20 cellular contexts compared by ENCODE assay signal in the genomic region with DNA sequence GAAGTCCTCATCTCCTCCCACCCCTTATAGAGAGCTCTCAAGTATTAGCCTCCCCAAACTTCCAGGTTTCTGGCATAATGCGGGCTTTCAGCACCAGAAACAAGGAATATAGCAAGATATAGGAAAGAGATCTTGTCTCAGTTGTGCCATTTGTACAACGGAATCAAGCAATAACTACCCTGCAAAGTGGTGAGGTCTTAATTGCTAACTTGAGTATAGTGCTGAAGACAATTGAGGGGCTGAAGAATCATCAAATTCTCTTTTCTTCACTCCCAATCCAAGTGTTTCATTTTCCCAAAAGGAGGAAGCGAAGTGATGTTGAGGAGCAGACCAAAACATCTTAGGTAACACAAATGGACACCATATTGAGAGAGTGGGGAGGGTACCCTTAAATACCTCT. TPM values are rescaled to one million over a fixed set of nuclear protein-coding genes. Genes with fewer than 3 reads are reported as not detected.
A peak's percentile ranks its signal among the peaks of the same experiment; 100 is the strongest.
DNase-seq lines count a peak whose midpoint lies in the region; ATAC-seq, FAIRE-seq and TF ChIP-seq lines count a peak whose summit lies in the region.
"Had no signal": no experiment of that assay in that cellular context is flagged by ENCODE, and none has a peak within 500 bp of the region (broad histone marks: within the 10 kb centered on the region; RNA-seq: fewer than 3 reads in every experiment).

No MANE protein-coding gene starts in this region.

- H3K23ac ChIP-seq in trophoblast cell (ENCODE audit: low read length) = no peak overlapping the region

- H3K4me2 ChIP-seq in A549 (no peak overlapping the region), trophoblast cell (ENCODE audit: low read length) (no peak overlapping the region)

- H2BK12ac ChIP-seq in trophoblast cell (ENCODE audit: low read length) = no peak overlapping the region

- H4K8ac ChIP-seq in trophoblast cell (ENCODE audit: low read depth, low read length) = no peak overlapping the region

- POLR2A ChIA-PET in A549 (lab: Yijun Ruan, JAX) = no interaction called here
- POLR2A ChIA-PET in naive thymus-derived CD4-positive, alpha-beta T cell (lab: Charles Lee) = no interaction called here

- FAIRE-seq in A549 (lab: Jason Lieb, UNC) = no peak
- FAIRE-seq: GM12878, GM18507, HepG2, HTR-8/SVneo had no signal

- H3K27ac ChIP-seq in A549 (no peak overlapping the region), SK-N-MC (0 out of 2 replicates have a peak overlapping the region, but pooled peaks have one; percentile 80), trophoblast cell (ENCODE audit: low read depth, low read length) (peak overlapping the region; percentile 10), upper lobe of left lung (no peak overlapping the region)
- H3K27ac ChIP-seq in naive thymus-derived CD4-positive, alpha-beta T cell (ENCODE audit: low read depth, low read length) = no peak overlapping the region
- H3K27ac ChIP-seq: GM23248 had no signal

- H2AK5ac ChIP-seq in trophoblast cell (ENCODE audit: low read length) = no peak overlapping the region

- no peak overlapping the region for H3K4me3 ChIP-seq in A549
- no peak overlapping the region; the same call in 1 of the 2 replicates for H3K4me3 ChIP-seq in SK-N-MC
- H3K4me3 ChIP-seq in naive thymus-derived CD4-positive, alpha-beta T cell (ENCODE audit: low read length) = no peak overlapping the region
- H3K4me3 ChIP-seq in trophoblast cell (ENCODE audit: low read depth, low read length) = no peak overlapping the region
- H3K4me3 ChIP-seq in upper lobe of left lung = no peak overlapping the region
- H3K4me3 ChIP-seq: GM12878, GM23248 had no signal

- no peak for ATAC-seq in A549
- no peak for ATAC-seq in naive thymus-derived CD4-positive, alpha-beta T cell
- no peak for ATAC-seq in GM18520 (IDR thresholded peaks at IDR 0.05; ENCODE audit: unreplicated experiment)
- no peak for ATAC-seq in upper lobe of left lung (ENCODE audit: low FRiP score in 2 of 2)
- ATAC-seq in SK-N-SH treated with all-trans-retinoic acid at 6 μM for 48 hours = no peak
- ATAC-seq: HepG2 had no signal

- H3K79me1 ChIP-seq in trophoblast cell (ENCODE audit: low read length) = peaks cover 4% of the 10 kb centered on the region

- H3K79me2 ChIP-seq in trophoblast cell (ENCODE audit: control insufficient read depth, insufficient read depth, low read length, poor library complexity) = no peaks in the 10 kb centered on the region

- H3K27me3 ChIP-seq in naive thymus-derived CD4-positive, alpha-beta T cell (ENCODE audit: control insufficient read depth in 2 of 2, insufficient read depth in 2 of 2, low read length in 2 of 2) = no peaks in the 10 kb centered on the region
- no peaks in the 10 kb centered on the region for H3K27me3 ChIP-seq in trophoblast cell (ENCODE audit: insufficient read depth, low read length)
- H3K27me3 ChIP-seq in upper lobe of left lung = no peaks in the 10 kb centered on the region

- no peak overlapping the region for H2AFZ ChIP-seq in trophoblast cell (ENCODE audit: insufficient read depth, low read length, poor library complexity)
- H2AFZ ChIP-seq: GM23248 had no signal

- intact Hi-C loops in naive thymus-derived CD4-positive, alpha-beta T cell (cut with micrococcal nuclease) = no loop called here

- peaks cover 0 to 16% (median 5%) of the 10 kb centered on the region in 5 donors for H3K27me3 Mint-ChIP-seq in naive thymus-derived CD4-positive, alpha-beta T cell
- H3K27me3 Mint-ChIP-seq: CD4-positive, alpha-beta T cell had no signal

- peaks cover 0 to 9% (median 6%) of the 10 kb centered on the region in 5 donors for H3K36me3 Mint-ChIP-seq in naive thymus-derived CD4-positive, alpha-beta T cell

- H3K4me1 ChIP-seq in A549 (no peaks in the 10 kb centered on the region), trophoblast cell (ENCODE audit: control insufficient read depth in 1 of 2, insufficient read depth in 2 of 2, low read length in 2 of 2) (peaks cover 1 to 8% of the 10 kb centered on the region in 2 experiments), upper lobe of left lung (no peaks in the 10 kb centered on the region)
- peaks cover 0 to 8% of the 10 kb centered on the region in 2 donors for H3K4me1 ChIP-seq in naive thymus-derived CD4-positive, alpha-beta T cell (ENCODE audit: control insufficient read depth in 2 of 2, insufficient read depth in 2 of 2, low read length in 2 of 2)

- no peak overlapping the region for H4K12ac ChIP-seq in trophoblast cell (ENCODE audit: low read depth, low read length)

- TF ChIP-seq CTCF in A549 (IDR thresholded peaks at IDR 0.05) (no peak), upper lobe of left lung (IDR thresholded peaks at IDR 0.05) (no peak)

- TF ChIP-seq POLR2A in A549 (IDR thresholded peaks at IDR 0.05; ENCODE audit: low read length) (no peak), upper lobe of left lung (IDR thresholded peaks at IDR 0.05) (no peak)

- peaks cover 2 to 18% (median 7%) of the 10 kb centered on the region in 11 donors for H3K9me3 Mint-ChIP-seq in naive thymus-derived CD4-positive, alpha-beta T cell

- peaks cover 0 to 33% (median 15%) of the 10 kb centered on the region in 7 donors for H3K4me1 Mint-ChIP-seq in naive thymus-derived CD4-positive, alpha-beta T cell

- no peak overlapping the region for H3K18ac ChIP-seq in trophoblast cell (ENCODE audit: low read length)

- WGBS in A549 (ENCODE audit: missing lambda C conversion rate) = 14% methylated on average over 3 of the region's 3 CpGs
- no CpG with 5 or more reads among the region's 3 CpGs for WGBS in trophoblast cell (ENCODE audit: extremely low coverage, insufficient coverage, insufficient read length)
- 81 to 91% methylated on average over 3 of the region's 3 CpGs for WGBS in upper lobe of left lung, 2 donors

- H2BK5ac ChIP-seq in trophoblast cell (ENCODE audit: low read depth, low read length, poor library complexity) = no peak overlapping the region

- H2BK120ac ChIP-seq in trophoblast cell (ENCODE audit: insufficient read depth, low read length, poor library complexity) = no peak overlapping the region

- DNase-seq in A549 (ENCODE audit: low read depth in 1 of 2, low spot score in 1 of 2) (no peak), SK-N-MC (ENCODE audit: low read depth, low spot score) (no peak), trophoblast cell (no peak), upper lobe of left lung (no peak)
- no peak for DNase-seq in naive thymus-derived CD4-positive, alpha-beta T cell
- DNase-seq: 8988T; ACHN; C1 segment of cervical spinal cord; Calu3; CD4-positive, alpha-beta T cell; DMS 273 treated with DMSO at 0.1 percent for 48 hours; GM23248; H9 had no signal

- no peak overlapping the region for H3K9ac ChIP-seq in SK-N-MC (ENCODE audit: insufficient read length)
- H3K9ac ChIP-seq in trophoblast cell (ENCODE audit: low read length) = no peak overlapping the region
- H3K9ac ChIP-seq: GM23248 had no signal

- peak overlapping the region in 7 of 9 donors; percentile 19 to 77 (median 39) for H3K27ac Mint-ChIP-seq in naive thymus-derived CD4-positive, alpha-beta T cell
- H3K27ac Mint-ChIP-seq: CD4-positive, alpha-beta T cell; H9 had no signal

- TF ChIP-seq EP300 in A549 (IDR thresholded peaks at IDR 0.05) (no peak), upper lobe of left lung (IDR thresholded peaks at IDR 0.05) (no peak)

- H4K91ac ChIP-seq in trophoblast cell (ENCODE audit: low read depth, low read length) = no peak overlapping the region

- no peak overlapping the region for H3K14ac ChIP-seq in trophoblast cell (ENCODE audit: low read length)

- H3K4ac ChIP-seq in trophoblast cell (ENCODE audit: low read depth, low read length) = no peak overlapping the region

- TF ChIP-seq RAD21 in A549 (conservative IDR thresholded peaks at IDR 0.05 in 1 of 2, IDR thresholded peaks at IDR 0.05 in 1 of 2) = no peak

- CTCF ChIA-PET in A549 (lab: Yijun Ruan, JAX) = interaction anchor here (2.2 kb wide), 1 partner anchor 11 kb away, joined by 4 read pairs; no protein-coding TSS in a partner anchor
- CTCF ChIA-PET in naive thymus-derived CD4-positive, alpha-beta T cell (lab: Charles Lee) = interaction anchor here (1.3 kb wide), 1 partner anchor 255 kb away, joined by 3 read pairs; no protein-coding TSS in a partner anchor

- H3K9me3 ChIP-seq in A549 = no peaks in the 10 kb centered on the region
- no peaks in the 10 kb centered on the region for H3K9me3 ChIP-seq in SK-N-MC (ENCODE audit: low read depth, low read length)
- H3K9me3 ChIP-seq in naive thymus-derived CD4-positive, alpha-beta T cell (ENCODE audit: control insufficient read depth in 2 of 3, low read length in 3 of 3) = peaks cover 0 to 2% (median 0%) of the 10 kb centered on the region in 3 experiments
- no peaks in the 10 kb centered on the region for H3K9me3 ChIP-seq in trophoblast cell (ENCODE audit: insufficient read depth, low read depth, low read length)
- H3K9me3 ChIP-seq in upper lobe of left lung = peaks cover 0 to 4% (median 0%) of the 10 kb centered on the region in 4 donors

- H3K36me3 ChIP-seq in SK-N-MC (ENCODE audit: insufficient read depth, low read length) (no peaks in the 10 kb centered on the region), trophoblast cell (ENCODE audit: control insufficient read depth in 1 of 2, insufficient read depth in 2 of 2, low read length in 2 of 2) (no peaks in the 10 kb centered on the region), upper lobe of left lung (no peaks in the 10 kb centered on the region)
- H3K36me3 ChIP-seq in naive thymus-derived CD4-positive, alpha-beta T cell (ENCODE audit: control insufficient read depth in 2 of 3, insufficient read depth in 3 of 3, low read length in 3 of 3) = no peaks in the 10 kb centered on the region

- H3K4me3 Mint-ChIP-seq in naive thymus-derived CD4-positive, alpha-beta T cell = peak overlapping the region in 5 of 10 donors; percentile 4 to 48 (median 12)
- H3K4me3 Mint-ChIP-seq: CD4-positive, alpha-beta T cell; H9 had no signal

TF ChIP-seq in SK-N-SH treated with all-trans-retinoic acid at 6 μM for 48 hours, 23 proteins besides CTCF, POLR2A, EP300 and RAD21 (continues in another document):
- no peak for TF ChIP-seq PPARA (CRISPR knock-in tag; IDR thresholded peaks at IDR 0.05; ENCODE audit: borderline replicate concordance)

RNA-seq across cellular contexts. Expression of gene ANP32D, which starts 26.8 kb away (rescaled TPM):
- not detected in 2 replicates for polyA plus RNA-seq in A549 (2011; rRNA removed)
- not detected in 2 replicates for polyA plus RNA-seq in A549 (2012; cell fraction: cytosol; rRNA removed)
- not detected in 2 replicates for polyA plus RNA-seq in A549 (2012; cell fraction: nucleus; rRNA removed)
- not detected in 3 replicates for polyA plus RNA-seq in A549 (2017; fragmentation: RNase III; extraction: RNeasy Plus Mini Kit Qiagen cat#74134 plus additional on column Dnase treatment)
- not detected in 2 replicates for polyA minus RNA-seq in A549 (2011; rRNA and poly(A)+ RNA removed)
- total RNA-seq in naive thymus-derived CD4-positive, alpha-beta T cell = not detected
- not detected for polyA plus RNA-seq in naive thymus-derived CD4-positive, alpha-beta T cell
- not detected in 2 replicates for polyA plus RNA-seq in trophoblast cell (2013)
- total RNA-seq in upper lobe of left lung = 1 to 10 TPM in 2 of 6 donors, under 1 TPM in 1, not detected in 3; 0.37 to 3.1 (median 2.1) TPM
- total RNA-seq: Calu3; CD4-positive, alpha-beta T cell; Daoy; GM12878; GM23248; H9; HepG2 had no signal
- polyA plus RNA-seq: GM12878, GM23248, HepG2 had no signal

RNA-seq across cellular contexts. Expression of gene C12orf54, which starts 36.8 kb away (rescaled TPM):
- polyA plus RNA-seq in A549 (2011; rRNA removed) (not detected in 2 replicates), A549 (2017; fragmentation: RNase III; extraction: RNeasy Plus Mini Kit Qiagen cat#74134 plus additional on column Dnase treatment) (not detected in 3 replicates)
- polyA plus RNA-seq in A549 (2012; cell fraction: cytosol; rRNA removed) = not detected in 2 replicates
- polyA plus RNA-seq in A549 (2012; cell fraction: nucleus; rRNA removed) = not detected in 2 replicates
- not detected in 2 replicates for polyA minus RNA-seq in A549 (2011; rRNA and poly(A)+ RNA removed)
- not detected for total RNA-seq in naive thymus-derived CD4-positive, alpha-beta T cell
- not detected for polyA plus RNA-seq in naive thymus-derived CD4-positive, alpha-beta T cell
- polyA plus RNA-seq in trophoblast cell (2013) = 0.25 and 0.38 TPM in 2 replicates
- under 1 TPM in 1 of 6 donors, not detected in 5; 0.64 TPM for total RNA-seq in upper lobe of left lung
- total RNA-seq: Calu3; CD4-positive, alpha-beta T cell; Daoy; GM23248; H9; HepG2 had no signal
- polyA plus RNA-seq: GM23248, HepG2 had no signal

Comparison
In these comparisons a context has a peak if more than half of its experiments do, and no peak if none do; other contexts are left out.
1. H3K27ac ChIP-seq: peak in SK-N-MC (single experiment) and trophoblast cell (single experiment); none in A549 (0 of 2), naive thymus-derived CD4-positive, alpha-beta T cell (single experiment) and upper lobe of left lung (0 of 4).